In genomic region chr12:113135178-113136127, GRCh38 we compare ENCODE assay signal across 8 cellular contexts. TPM values are rescaled to one million over a fixed set of nuclear protein-coding genes. Genes with fewer than 3 reads are reported as not detected.
DNase-seq lines count a peak whose midpoint lies in the region; ATAC-seq and TF ChIP-seq lines count a peak whose summit lies in the region.

Gene RASAL1 (minus strand): TSS chr12:113135761. CDS start chr12:113135462, 299 bp downstream.

- CTCF ChIA-PET in activated CD4-positive, alpha-beta T cell treated with anti-CD3 and anti-CD28 coated beads, Interleukin-2, amount 10 ng/mL, durations not matched to agents 7 days and 5 days (lab: Charles Lee) = interaction anchor here (1.0 to 3.8 kb wide), 4 partner anchors 15 to 39 kb away, joined by 3 to 22 read pairs (median 4); partner anchors contain the start of gene CFAP73

- no peak for TF ChIP-seq RAD21 in neural cell (conservative IDR thresholded peaks at IDR 0.05)

- H3K4me3 ChIP-seq in neural cell (ENCODE audit: low read length) = peak within 1 kb of the TSS; percentile 21
- peak within 1 kb of the TSS; percentile 15 to 46 (median 40) for H3K4me3 ChIP-seq in thyroid gland (replicated peaks in 1 of 3)

- peaks cover 45 to 65% of the 10 kb centered on the region in 2 donors for H3K4me1 ChIP-seq in thyroid gland

- peak in 1 of 2 donors; percentile 62 for TF ChIP-seq POLR2A in thyroid gland (IDR thresholded peaks at IDR 0.05)

- H3K9me3 Mint-ChIP-seq in activated CD4-positive, alpha-beta T cell treated with anti-CD3 and anti-CD28 coated beads, Interleukin-2, amount 10 ng/mL, durations not matched to agents 7 days and 5 days = no peaks in the 10 kb centered on the region

- H3F3A ChIP-seq in neural cell (ENCODE audit: insufficient read depth, low read length, poor library complexity, severe bottlenecking) = no peaks in the 10 kb centered on the region

- WGBS in thyroid gland, 2 donors = 0 to 2% methylated on average over 8 to 26 of the region's 68 CpGs

- TF ChIP-seq CTCF in GM12874 (IDR thresholded peaks at IDR 0.05; ENCODE audit: insufficient read depth, low read depth, low read length) (peak; percentile 70), neural cell (IDR thresholded peaks at IDR 0.05; ENCODE audit: poor library complexity, severe bottlenecking) (peak; percentile 26), thyroid gland (IDR thresholded peaks at IDR 0.05) (peak; percentile 45 to 75 (median 62))

- H3K79me2 ChIP-seq in neural cell (replicated peaks; ENCODE audit: insufficient read depth, low read length) = no peaks in the 10 kb centered on the region

- no peak for TF ChIP-seq EP300 in neural cell (conservative IDR thresholded peaks at IDR 0.05; ENCODE audit: poor library complexity, severe bottlenecking)

- peak; percentile 51 for DNase-seq in NCI-H2029 (lab: John Stamatoyannopoulos, UW)
- peak; percentile 67 for DNase-seq in activated CD4-positive, alpha-beta T cell treated with anti-CD3 and anti-CD28 coated beads, Interleukin-2, amount 10 ng/mL, durations not matched to agents 7 days and 5 days
- peak; percentile 22 for DNase-seq in dermis blood vessel endothelial cell
- peak; percentile 94 to 95 for DNase-seq in thyroid gland

- H3K9me2 ChIP-seq in neural cell (ENCODE audit: insufficient read depth, low read length) = no peaks in the 10 kb centered on the region

- H3K9me3 ChIP-seq in neural cell (ENCODE audit: low read length) (no peaks in the 10 kb centered on the region), thyroid gland (no peaks in the 10 kb centered on the region)

- H3K27ac ChIP-seq in neural cell (ENCODE audit: low read length) = no peak within 1 kb of the TSS
- H3K27ac ChIP-seq in thyroid gland = peak within 1 kb of the TSS; percentile 70 to 83 (median 80)

- no peak within 1 kb of the TSS for H3K9ac ChIP-seq in neural cell (ENCODE audit: low read length)

- no peak for ATAC-seq in HG03039 (IDR thresholded peaks at IDR 0.05; ENCODE audit: unreplicated experiment)
- no peak for ATAC-seq in GM19467 (IDR thresholded peaks at IDR 0.05; ENCODE audit: unreplicated experiment)

- no peak within 1 kb of the TSS for H3K4me2 ChIP-seq in neural cell (ENCODE audit: low read length)

- H3K27ac Mint-ChIP-seq in activated CD4-positive, alpha-beta T cell treated with anti-CD3 and anti-CD28 coated beads, Interleukin-2, amount 10 ng/mL, durations not matched to agents 7 days and 5 days = peak within 1 kb of the TSS; percentile 73

- peaks cover 18% of the 10 kb centered on the region for H3K4me1 Mint-ChIP-seq in activated CD4-positive, alpha-beta T cell treated with anti-CD3 and anti-CD28 coated beads, Interleukin-2, amount 10 ng/mL, durations not matched to agents 7 days and 5 days

- H3K27me3 Mint-ChIP-seq in activated CD4-positive, alpha-beta T cell treated with anti-CD3 and anti-CD28 coated beads, Interleukin-2, amount 10 ng/mL, durations not matched to agents 7 days and 5 days = peaks cover 4% of the 10 kb centered on the region

- POLR2A ChIA-PET in activated CD4-positive, alpha-beta T cell treated with anti-CD3 and anti-CD28 coated beads, Interleukin-2, amount 10 ng/mL, durations not matched to agents 7 days and 5 days (lab: Charles Lee) = no interaction called here

- H3K4me3 Mint-ChIP-seq in activated CD4-positive, alpha-beta T cell treated with anti-CD3 and anti-CD28 coated beads, Interleukin-2, amount 10 ng/mL, durations not matched to agents 7 days and 5 days = peak within 1 kb of the TSS; percentile 68

- peaks cover 28% of the 10 kb centered on the region for H3K27me3 ChIP-seq in neural cell (ENCODE audit: insufficient read depth, low read depth, low read length)
- H3K27me3 ChIP-seq in thyroid gland = no peaks in the 10 kb centered on the region

- no peaks in the 10 kb centered on the region for H4K20me1 ChIP-seq in neural cell (ENCODE audit: insufficient read depth)

- H3K36me3 ChIP-seq in neural cell (ENCODE audit: insufficient read depth, low read length) (no peaks in the 10 kb centered on the region), thyroid gland (no peaks in the 10 kb centered on the region)

- H3K36me3 Mint-ChIP-seq in activated CD4-positive, alpha-beta T cell treated with anti-CD3 and anti-CD28 coated beads, Interleukin-2, amount 10 ng/mL, durations not matched to agents 7 days and 5 days (ENCODE audit: low read depth) = no peaks in the 10 kb centered on the region

- intact Hi-C loops in thyroid gland (cut with DNase I) = no loop called here

- no peak within 1 kb of the TSS for H2AFZ ChIP-seq in neural cell (ENCODE audit: low read depth, low read length)

TF ChIP-seq in neural cell, 6 proteins besides CTCF, POLR2A, EP300 and RAD21:
- TF ChIP-seq POLR2AphosphoS5 (IDR thresholded peaks at IDR 0.05) (no peak), SMC3 (conservative IDR thresholded peaks at IDR 0.05; ENCODE audit: poor library complexity) (no peak), EZH2 (IDR thresholded peaks at IDR 0.05; ENCODE audit: borderline replicate concordance, insufficient read depth, low read length, poor library complexity, severe bottlenecking) (no peak), MXI1 (conservative IDR thresholded peaks at IDR 0.05; ENCODE audit: poor library complexity, severe bottlenecking) (no peak), REST (IDR thresholded peaks at IDR 0.05; ENCODE audit: borderline replicate concordance) (no peak)

RNA-seq across cellular contexts. Expression of gene RASAL1, which starts in this region (rescaled TPM):
- under 1 TPM; 0.20 to 0.40 TPM for total RNA-seq in activated CD4-positive, alpha-beta T cell treated with anti-CD3 and anti-CD28 coated beads, Interleukin-2, amount 10 ng/mL, durations not matched to agents 7 days and 5 days
- under 0.01 and 0.05 TPM in 2 replicates for total RNA-seq in dermis blood vessel endothelial cell
- polyA plus RNA-seq in neural cell = 0.14 and 0.15 TPM in 2 replicates
- not detected in 2 replicates for polyA minus RNA-seq in neural cell
- total RNA-seq in thyroid gland = 10 to 100 TPM; 27.3 to 52.9 (median 45.1) TPM

Comparison
In these comparisons a context has a peak if more than half of its experiments do, and no peak if none do; other contexts are left out.
1. RNA of gene RASAL1 (total RNA-seq): 27.3 to 52.9 TPM in thyroid gland; 0.20 to 0.40 TPM in activated CD4-positive, alpha-beta T cell treated with anti-CD3 and anti-CD28 coated beads, Interleukin-2, amount 10 ng/mL, durations not matched to agents 7 days and 5 days and under 0.01 to 0.05 TPM in dermis blood vessel endothelial cell; every median in the first group is over 10 times any median in the second.
2. Peak in DNase-seq in activated CD4-positive, alpha-beta T cell treated with anti-CD3 and anti-CD28 coated beads, Interleukin-2, amount 10 ng/mL, durations not matched to agents 7 days and 5 days; RNA of the gene not detected or under 1 TPM.
3. Peak in DNase-seq in dermis blood vessel endothelial cell; RNA of the gene not detected or under 1 TPM.
4. DNase-seq: peak in every context shown above with its lines; median percentile 94 in thyroid gland; 67 in activated CD4-positive, alpha-beta T cell treated with anti-CD3 and anti-CD28 coated beads, Interleukin-2, amount 10 ng/mL, durations not matched to agents 7 days and 5 days; 51 in NCI-H2029; 22 in dermis blood vessel endothelial cell.
5. Peak in every context shown above with its lines, with median percentiles within 50 percentile points of each other: CTCF ChIP-seq.